ENCODE assay signal across 9 cellular contexts in genomic region chr7:100676501-100677306, GRCh38. TPM values are rescaled to one million over a fixed set of nuclear protein-coding genes. Genes with fewer than 3 reads are reported as not detected.
DNase-seq lines count a peak whose midpoint lies in the region; ATAC-seq and TF ChIP-seq lines count a peak whose summit lies in the region.
"Had no signal": no experiment of that assay in that cellular context is flagged by ENCODE, and none has a peak within 500 bp of the region (broad histone marks: within the 10 kb centered on the region; RNA-seq: fewer than 3 reads in every experiment).

No MANE protein-coding gene starts in this region.

- ATAC-seq in T-helper 17 cell (no peak), GM19463 (IDR thresholded peaks at IDR 0.05; ENCODE audit: unreplicated experiment) (no peak)

- H3K36me3 Mint-ChIP-seq in Caco-2 (ENCODE audit: insufficient read depth, unreplicated experiment) (peaks cover 64% of the 10 kb centered on the region), T-helper 17 cell (ENCODE audit: low read depth) (peaks cover 4% of the 10 kb centered on the region)

- CTCF ChIA-PET in Caco-2 (lab: Charles Lee): interaction anchor here (0.9 to 1.1 kb wide), 2 partner anchors 47 to 48 kb away, joined by 3 to 4 read pairs; no protein-coding TSS in a partner anchor

- peaks cover 6% of the 10 kb centered on the region for H3K4me1 Mint-ChIP-seq in Caco-2 (ENCODE audit: low read depth, unreplicated experiment)
- peaks cover 38% of the 10 kb centered on the region for H3K4me1 Mint-ChIP-seq in T-helper 17 cell

- DNase-seq in Caco-2: no peak
- DNase-seq in T-helper 17 cell: no peak
- no peak for DNase-seq in fibroblast of lung (ENCODE audit: low read depth in 2 of 2)
- no peak for DNase-seq in NCI-H2107 (lab: John Stamatoyannopoulos, UW)
- no peak for DNase-seq in H4 (ENCODE audit: low spot score)
- no peak for DNase-seq in NCI-H345 (lab: John Stamatoyannopoulos, UW)

- intact Hi-C loops in Caco-2 (cut with micrococcal nuclease; ENCODE audit: unreplicated experiment): no loop called here

- POLR2A ChIA-PET in Caco-2 (lab: Charles Lee): no interaction called here

- H3K4me3 ChIP-seq in Caco-2 (ENCODE audit: low read depth, low read length): no peak overlapping the region
- peak overlapping the region; percentile 25 to 92 (median 63) for H3K4me3 ChIP-seq in fibroblast of lung (replicated peaks in 1 of 4; ENCODE audit: control extremely low read depth in 1 of 4, insufficient read depth in 1 of 4, low read depth in 3 of 4, low read length in 4 of 4)
- no peak overlapping the region for H3K4me3 ChIP-seq in parathyroid adenoma (ENCODE audit: low read depth, low read length)

- H3K9me3 ChIP-seq in Caco-2 (no peaks in the 10 kb centered on the region), T-helper 17 cell (ENCODE audit: control insufficient read depth, low read length, poor library complexity, severe bottlenecking) (no peaks in the 10 kb centered on the region), fibroblast of lung (ENCODE audit: control insufficient read depth, insufficient read depth, low read depth, low read length) (no peaks in the 10 kb centered on the region), parathyroid adenoma (ENCODE audit: control insufficient read depth, low read length) (no peaks in the 10 kb centered on the region)

- H3K36me3 ChIP-seq in Caco-2 (ENCODE audit: control insufficient read depth, insufficient read depth, low read length) (peaks cover 11% of the 10 kb centered on the region), fibroblast of lung (ENCODE audit: control insufficient read depth, insufficient read depth, low read length) (peaks cover 24% of the 10 kb centered on the region), parathyroid adenoma (ENCODE audit: control insufficient read depth, insufficient read depth, low read length) (no peaks in the 10 kb centered on the region)

- no peak overlapping the region for H2AFZ ChIP-seq in fibroblast of lung (ENCODE audit: low read length)
- H2AFZ ChIP-seq in parathyroid adenoma: no peak overlapping the region

- TF ChIP-seq CTCF in Caco-2 (IDR thresholded peaks at IDR 0.05; ENCODE audit: insufficient read depth in 1 of 2, low read depth in 1 of 2, low read length in 1 of 2, severe bottlenecking in 1 of 2, unreplicated experiment in 1 of 2) (no peak), fibroblast of lung (conservative IDR thresholded peaks at IDR 0.05 in 1 of 2, IDR thresholded peaks at IDR 0.05 in 1 of 2; ENCODE audit: low read depth in 1 of 2, low read length in 2 of 2) (no peak), parathyroid adenoma (IDR thresholded peaks at IDR 0.05) (no peak)

- BruUV-seq in Caco-2 (replicated peaks; lab: Mats Ljungman, UMichigan): no TSS peak

- H3K4me1 ChIP-seq in Caco-2 (no peaks in the 10 kb centered on the region; the same call in 1 of the 2 replicates), fibroblast of lung (ENCODE audit: control insufficient read depth, extremely low read depth, insufficient read depth, low read length) (peaks cover 3% of the 10 kb centered on the region), parathyroid adenoma (no peaks in the 10 kb centered on the region)

- H3K27me3 Mint-ChIP-seq in Caco-2 (ENCODE audit: insufficient read depth, unreplicated experiment) (no peaks in the 10 kb centered on the region), T-helper 17 cell (no peaks in the 10 kb centered on the region)

- H3K27ac ChIP-seq in fibroblast of lung (ENCODE audit: insufficient read depth, low read length): no peak overlapping the region
- peak overlapping the region; percentile 26 for H3K27ac ChIP-seq in parathyroid adenoma

- no peaks in the 10 kb centered on the region for H4K20me1 ChIP-seq in fibroblast of lung (ENCODE audit: control insufficient read depth, extremely low read depth, insufficient read depth, low read length)

- H3K79me2 ChIP-seq in fibroblast of lung (ENCODE audit: control insufficient read depth, insufficient read depth, low read length) (peaks cover 40% of the 10 kb centered on the region), parathyroid adenoma (no peaks in the 10 kb centered on the region)

- H3K9ac ChIP-seq in fibroblast of lung (ENCODE audit: insufficient read depth, low read length) (no peak overlapping the region), parathyroid adenoma (no peak overlapping the region)

- peak overlapping the region; percentile 79 for H3K4me2 ChIP-seq in fibroblast of lung (ENCODE audit: extremely low read depth, insufficient read depth, low read length)
- no peak overlapping the region for H3K4me2 ChIP-seq in parathyroid adenoma (ENCODE audit: low read length)

- no peaks in the 10 kb centered on the region for H3K9me3 Mint-ChIP-seq in Caco-2 (ENCODE audit: unreplicated experiment)

- peak overlapping the region; percentile 42 for H3K27ac Mint-ChIP-seq in Caco-2 (ENCODE audit: unreplicated experiment)
- H3K27ac Mint-ChIP-seq in T-helper 17 cell: peak overlapping the region; percentile 95

- H3K4me3 Mint-ChIP-seq in Caco-2 (ENCODE audit: unreplicated experiment) (peak overlapping the region; percentile 64), T-helper 17 cell (peak overlapping the region; percentile 98)

- H3K27me3 ChIP-seq in Caco-2 (replicated peaks; ENCODE audit: control insufficient read depth, insufficient read depth, low read length): no peaks in the 10 kb centered on the region
- no peaks in the 10 kb centered on the region for H3K27me3 ChIP-seq in fibroblast of lung (ENCODE audit: control insufficient read depth, insufficient read depth, low read length)
- no peaks in the 10 kb centered on the region for H3K27me3 ChIP-seq in parathyroid adenoma (ENCODE audit: control insufficient read depth, insufficient read depth, low read length)

RNA-seq across cellular contexts. Expression of gene GNB2, which starts 3.2 kb away (rescaled TPM):
- total RNA-seq in Caco-2 (2022): 200 and 216 TPM in 2 replicates
- total RNA-seq in T-helper 17 cell: 100 to 1,000 TPM; 140 to 161 TPM
- total RNA-seq in fibroblast of lung: 64.5 and 85.2 TPM in 2 replicates
- 145 and 170 TPM in 2 replicates for polyA plus RNA-seq in fibroblast of lung
- polyA plus RNA-seq in fibroblast of lung (2012): 257 and 351 TPM in 2 replicates
- polyA minus RNA-seq in fibroblast of lung (ENCODE audit: low replicate concordance): 655 and 673 TPM in 2 replicates
- total RNA-seq in H4 (2014; rRNA removed; shearing (Covaris generic)): 65.0 and 67.1 TPM in 2 replicates

RNA-seq across cellular contexts. Expression of gene GIGYF1, which starts 17.3 kb away (rescaled TPM):
- total RNA-seq in Caco-2 (2022): 53.1 and 54.9 TPM in 2 replicates
- 10 to 100 TPM; 70.3 to 71.5 TPM for total RNA-seq in T-helper 17 cell
- 14.4 and 15.9 TPM in 2 replicates for total RNA-seq in fibroblast of lung
- 3.8 and 4.0 TPM in 2 replicates for polyA plus RNA-seq in fibroblast of lung
- polyA plus RNA-seq in fibroblast of lung (2012): 9.1 and 9.9 TPM in 2 replicates
- 11.7 and 14.2 TPM in 2 replicates for polyA minus RNA-seq in fibroblast of lung (ENCODE audit: low replicate concordance)
- 2.6 and 4.1 TPM in 2 replicates for total RNA-seq in H4 (2014; rRNA removed; shearing (Covaris generic))

RNA-seq across cellular contexts. Expression of gene ACTL6B, which starts 20.5 kb away (rescaled TPM):
- total RNA-seq in Caco-2 (2022): not detected in 2 replicates
- total RNA-seq in T-helper 17 cell: not detected
- total RNA-seq in fibroblast of lung: not detected in 2 replicates
- not detected in 2 replicates for polyA plus RNA-seq in fibroblast of lung
- polyA plus RNA-seq in fibroblast of lung (2012): not detected in 2 replicates
- polyA minus RNA-seq in fibroblast of lung (ENCODE audit: low replicate concordance): not detected in 2 replicates
- not detected in 2 replicates for total RNA-seq in H4 (2014; rRNA removed; shearing (Covaris generic))
- total RNA-seq: glomerular endothelial cell had no signal

RNA-seq across cellular contexts. Expression of gene POP7, which starts 29.2 kb away (rescaled TPM):
- total RNA-seq in Caco-2 (2022) (65.7 and 66.9 TPM in 2 replicates), T-helper 17 cell (10 to 100 TPM; 10.1 to 12.4 TPM), fibroblast of lung (31.1 and 31.9 TPM in 2 replicates)
- 19.4 and 22.9 TPM in 2 replicates for polyA plus RNA-seq in fibroblast of lung
- polyA plus RNA-seq in fibroblast of lung (2012): 39.7 and 55.9 TPM in 2 replicates
- 14.0 and 18.3 TPM in 2 replicates for polyA minus RNA-seq in fibroblast of lung (ENCODE audit: low replicate concordance)
- 61.6 and 80.1 TPM in 2 replicates for total RNA-seq in H4 (2014; rRNA removed; shearing (Covaris generic))

RNA-seq across cellular contexts. Expression of gene TFR2, which starts 35.4 kb away (rescaled TPM):
- 8.1 and 9.7 TPM in 2 replicates for total RNA-seq in Caco-2 (2022)
- total RNA-seq in T-helper 17 cell: 1 to 10 TPM; 4.5 to 6.1 TPM
- under 0.01 TPM in 1 of 2 replicates, not detected in the other for total RNA-seq in fibroblast of lung
- polyA plus RNA-seq in fibroblast of lung: 0.08 and 0.16 TPM in 2 replicates
- polyA plus RNA-seq in fibroblast of lung (2012): 0.21 and 0.30 TPM in 2 replicates
- polyA minus RNA-seq in fibroblast of lung (ENCODE audit: low replicate concordance): not detected in 2 replicates
- total RNA-seq in H4 (2014; rRNA removed; shearing (Covaris generic)): 0.25 TPM in 1 of 2 replicates, not detected in the other

Comparison
In these comparisons a context has a peak if more than half of its experiments do, and no peak if none do; other contexts are left out.
1. H3K4me3 ChIP-seq: peak in fibroblast of lung (4 of 4); none in Caco-2 (single experiment) and parathyroid adenoma (single experiment).